Comparison of ENCODE assay signal across 29 cellular contexts in the genomic region with DNA sequence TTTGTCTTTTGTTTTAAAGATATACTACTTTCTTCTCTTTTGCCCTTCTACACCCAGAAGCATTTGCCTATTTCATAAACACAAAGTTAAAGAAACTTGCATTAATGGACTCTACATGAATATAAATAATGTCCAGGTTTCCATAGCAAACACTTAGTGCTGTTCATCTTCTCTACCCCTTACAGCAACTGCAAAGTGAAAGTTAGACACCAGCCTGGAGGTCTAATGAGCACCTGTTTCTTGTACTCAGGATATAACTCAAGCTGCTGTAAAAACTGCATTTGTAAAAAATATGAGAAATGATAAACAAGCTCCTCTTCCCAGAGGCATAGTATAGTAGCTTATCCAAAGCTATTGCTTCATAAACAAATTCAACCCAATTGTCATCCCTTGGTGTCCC.
"Had no signal": no experiment of that assay in that cellular context is flagged by ENCODE, and none has a peak within 500 bp of the region (broad histone marks: within the 10 kb centered on the region; RNA-seq: fewer than 3 reads in every experiment).

No MANE protein-coding gene starts in this region.

- H2AFZ ChIP-seq: hepatocyte had no signal

- H3K4me1 ChIP-seq: colonic mucosa, esophagus muscularis mucosa, esophagus squamous epithelium, gastrocnemius medialis, gastroesophageal sphincter, heart left ventricle, heart right ventricle had no signal

- ATAC-seq: effector memory CD8-positive, alpha-beta T cell; esophagus mucosa; gastrocnemius medialis; gastroesophageal sphincter; heart left ventricle; heart right ventricle had no signal

- H3K27ac ChIP-seq: colonic mucosa, coronary artery, dorsolateral prefrontal cortex, epithelial cell of prostate, esophagus muscularis mucosa, esophagus squamous epithelium, gastrocnemius medialis, gastroesophageal sphincter, heart left ventricle, heart right ventricle, hepatocyte had no signal

- H3K4me3 ChIP-seq: colonic mucosa, coronary artery, dorsolateral prefrontal cortex, esophagus muscularis mucosa, esophagus squamous epithelium, gastrocnemius medialis, gastroesophageal sphincter, heart left ventricle, heart right ventricle, hepatocyte had no signal

- H3K4me2 ChIP-seq: hepatocyte had no signal

- H3K4me3 Mint-ChIP-seq: dendritic cell treated with granulocyte-macrophage colony-stimulating factor and Interleukin-4, amounts not matched to agents 40 ng/mL and 50 ng/mL, for 4 days; effector memory CD8-positive, alpha-beta T cell; endodermal cell had no signal

- H3K27me3 Mint-ChIP-seq: dendritic cell treated with granulocyte-macrophage colony-stimulating factor and Interleukin-4, amounts not matched to agents 40 ng/mL and 50 ng/mL, for 4 days had no signal

- H3K27me3 ChIP-seq: colonic mucosa, esophagus muscularis mucosa, esophagus squamous epithelium, gastrocnemius medialis, gastroesophageal sphincter, heart left ventricle, heart right ventricle, hepatocyte had no signal

- H3K9me3 ChIP-seq: colonic mucosa, esophagus squamous epithelium, gastrocnemius medialis, gastroesophageal sphincter had no signal

- H3K27ac Mint-ChIP-seq: dendritic cell treated with granulocyte-macrophage colony-stimulating factor and Interleukin-4, amounts not matched to agents 40 ng/mL and 50 ng/mL, for 4 days; effector memory CD8-positive, alpha-beta T cell; endodermal cell had no signal

- DNase-seq: colonic mucosa; cortex of kidney; dermis blood vessel endothelial cell; dorsolateral prefrontal cortex; effector CD4-positive, alpha-beta T cell; effector CD8-positive, alpha-beta T cell; effector memory CD4-positive, alpha-beta T cell; effector memory CD8-positive, alpha-beta T cell; endodermal cell; erythroblast; esophagus squamous epithelium; foreskin fibroblast; foreskin melanocyte; gastrocnemius medialis; glutamatergic neuron; head of caudate nucleus; heart left ventricle; heart right ventricle had no signal

- H3K36me3 ChIP-seq: colonic mucosa, esophagus muscularis mucosa, esophagus squamous epithelium, gastrocnemius medialis, gastroesophageal sphincter, heart left ventricle, heart right ventricle had no signal

- H3K79me2 ChIP-seq: hepatocyte had no signal

- H3K4me1 Mint-ChIP-seq: endodermal cell had no signal

- H3K9me3 Mint-ChIP-seq: dendritic cell treated with granulocyte-macrophage colony-stimulating factor and Interleukin-4, amounts not matched to agents 40 ng/mL and 50 ng/mL, for 4 days had no signal

- FAIRE-seq: colon, endometrium, endothelial cell of umbilical vein, frontal cortex had no signal
